In genomic region chr13:20190481-20191310, GRCh38 we compare ENCODE assay signal across 15 cellular contexts. TPM values are rescaled to one million over a fixed set of nuclear protein-coding genes. Genes with fewer than 3 reads are reported as not detected.
A peak's percentile ranks its signal among the peaks of the same experiment; 100 is the strongest.
DNase-seq lines count a peak whose midpoint lies in the region; ATAC-seq and TF ChIP-seq lines count a peak whose summit lies in the region.
"Had no signal": no experiment of that assay in that cellular context is flagged by ENCODE, and none has a peak within 500 bp of the region (broad histone marks: within the 10 kb centered on the region; RNA-seq: fewer than 3 reads in every experiment).

No MANE protein-coding gene starts in this region.

- no peaks in the 10 kb centered on the region for H3K36me3 ChIP-seq in MG63

- H3K9me3 ChIP-seq in MG63 = no peaks in the 10 kb centered on the region

- H3K4me3 ChIP-seq in MG63 (no peak overlapping the region), coronary artery (no peak overlapping the region)

- ATAC-seq in GM19452 (IDR thresholded peaks at IDR 0.05; ENCODE audit: unreplicated experiment) = no peak
- ATAC-seq: activated CD8-positive, alpha-beta T cell treated with anti-CD3 and anti-CD28 coated beads for 36 hours; activated naive CD4-positive, alpha-beta T cell treated with anti-CD3 and anti-CD28 coated beads, Interleukin-2, amount 50 U/mL, for 72 hours; naive thymus-derived CD4-positive, alpha-beta T cell had no signal

- DNase-seq in AG20443 (ENCODE audit: low spot score) (peak; percentile 77), MG63 (peak; percentile 81), coronary artery (ENCODE audit: low spot score) (peak; percentile 21), myocyte (ENCODE audit: low read depth) (peak; percentile 68), DMS 273 (lab: John Stamatoyannopoulos, UW; ENCODE audit: unreplicated experiment) (no peak), HPDE6-E6E7 (ENCODE audit: extremely low spot score) (no peak)
- DNase-seq in stimulated activated CD8-positive, alpha-beta memory T cell treated with anti-CD3 and anti-CD28 coated beads, Interleukin-4, amount 100 ng/mL, for 48 hours = no peak
- DNase-seq: activated CD8-positive, alpha-beta T cell treated with anti-CD3 and anti-CD28 coated beads for 36 hours; C1 segment of cervical spinal cord; effector memory CD4-positive, alpha-beta T cell; naive thymus-derived CD4-positive, alpha-beta T cell; stimulated activated naive CD4-positive, alpha-beta T cell; SW 1271 had no signal

- TF ChIP-seq CTCF in coronary artery (IDR thresholded peaks at IDR 0.05) = no peak

- H3K27me3 ChIP-seq in MG63 = peaks cover 27% of the 10 kb centered on the region

- H3K27ac ChIP-seq in coronary artery = no peak overlapping the region

RNA-seq across cellular contexts. Expression of gene GJB2, which starts 2.0 kb away (rescaled TPM):
- total RNA-seq in MG63 (2014; rRNA removed; shearing (Covaris generic); ENCODE audit: low replicate concordance) = 0.13 TPM in 1 of 2 replicates, not detected in the other
- 0.05 and 0.40 TPM in 2 replicates for total RNA-seq in myocyte
- polyA plus RNA-seq in myocyte (2012) = 0.48 TPM
- polyA plus RNA-seq: naive thymus-derived CD4-positive, alpha-beta T cell had no signal

RNA-seq across cellular contexts. Expression of gene GJA3, which starts 29.8 kb away (rescaled TPM):
- total RNA-seq in MG63 (2014; rRNA removed; shearing (Covaris generic); ENCODE audit: low replicate concordance) = 2.3 and 3.3 TPM in 2 replicates
- 0.05 and 0.59 TPM in 2 replicates for total RNA-seq in myocyte
- 0.08 TPM for polyA plus RNA-seq in myocyte (2012)

RNA-seq across cellular contexts. Expression of gene GJB6, which starts 41.4 kb away (rescaled TPM):
- not detected in 2 replicates for total RNA-seq in MG63 (2014; rRNA removed; shearing (Covaris generic); ENCODE audit: low replicate concordance)
- total RNA-seq in myocyte = not detected in 2 replicates
- not detected for polyA plus RNA-seq in myocyte (2012)

Comparison
In these comparisons a context has a peak if more than half of its experiments do, and no peak if none do; other contexts are left out.
1. DNase-seq: peak in AG20443 (single experiment), MG63 (single experiment), coronary artery (single experiment) and myocyte (single experiment); none in stimulated activated CD8-positive, alpha-beta memory T cell treated with anti-CD3 and anti-CD28 coated beads, Interleukin-4, amount 100 ng/mL, for 48 hours (single experiment), DMS 273 (single experiment) and HPDE6-E6E7 (single experiment).